In genomic region chr17:80924807-80925610, GRCh38 we compare ENCODE assay signal across 23 cellular contexts.
DNase-seq lines count a peak whose midpoint lies in the region; ATAC-seq and TF ChIP-seq lines count a peak whose summit lies in the region.
"Had no signal": no experiment of that assay in that cellular context is flagged by ENCODE, and none has a peak within 500 bp of the region (broad histone marks: within the 10 kb centered on the region; RNA-seq: fewer than 3 reads in every experiment).

No MANE protein-coding gene starts in this region.

- H3K4me3 ChIP-seq in smooth muscle cell = no peak overlapping the region
- H3K4me3 ChIP-seq: GM23338, PC-9 had no signal

- no peaks in the 10 kb centered on the region for H3K9me3 ChIP-seq in smooth muscle cell (replicated peaks; ENCODE audit: low read depth)

- DNase-seq in endothelial cell (ENCODE audit: low spot score) = no peak
- peak; percentile 58 for DNase-seq in posterior vena cava (ENCODE audit: low spot score)
- DNase-seq in smooth muscle cell (lab: John Stamatoyannopoulos, UW; ENCODE audit: unreplicated experiment) = no peak
- no peak for DNase-seq in activated CD4-positive, alpha-beta T cell treated with anti-CD3 and anti-CD28 coated beads for 4 hours
- DNase-seq: CD4-positive, CD25-positive, alpha-beta regulatory T cell; H9; HFFc6; MV-4-11; NCI-H1105; NCI-H146; NCI-H1930; NCI-H2107; NCI-H446; NCI-H524 treated with DMSO at 0.1 percent for 48 hours; NCI-H82; PC-9; RPMI8226; SHP77 had no signal

- no peaks in the 10 kb centered on the region for H3K79me2 ChIP-seq in smooth muscle cell (ENCODE audit: low read depth)

- H3K27ac Mint-ChIP-seq in activated T-helper 17 cell treated with anti-CD3 and anti-CD28 coated beads, Interleukin-2, amount 50 U/mL, for 72 hours = peak overlapping the region; percentile 75
- H3K27ac Mint-ChIP-seq in endothelial cell (ENCODE audit: unreplicated experiment) = no peak overlapping the region
- H3K27ac Mint-ChIP-seq: CD4-positive, CD25-positive, alpha-beta regulatory T cell; GM23338; H9; HFFc6 had no signal

- H3K4me3 Mint-ChIP-seq in activated T-helper 17 cell treated with anti-CD3 and anti-CD28 coated beads, Interleukin-2, amount 50 U/mL, for 72 hours = no peak overlapping the region
- peak overlapping the region; percentile 62 for H3K4me3 Mint-ChIP-seq in endothelial cell (ENCODE audit: unreplicated experiment)
- H3K4me3 Mint-ChIP-seq: CD4-positive, CD25-positive, alpha-beta regulatory T cell; GM23338; H9; HFFc6 had no signal

- intact Hi-C loops in posterior vena cava (cut with DNase I) = no loop called here

- no peak overlapping the region for H3K9ac ChIP-seq in smooth muscle cell (ENCODE audit: low read depth)

- H3K27me3 Mint-ChIP-seq in activated T-helper 17 cell treated with anti-CD3 and anti-CD28 coated beads, Interleukin-2, amount 50 U/mL, for 72 hours = no peaks in the 10 kb centered on the region
- peaks cover 5% of the 10 kb centered on the region for H3K27me3 Mint-ChIP-seq in endothelial cell (ENCODE audit: unreplicated experiment)
- H3K27me3 Mint-ChIP-seq: CD4-positive, CD25-positive, alpha-beta regulatory T cell had no signal

- no peak for ATAC-seq in activated T-helper 17 cell treated with anti-CD3 and anti-CD28 coated beads, Interleukin-2, amount 50 U/mL, for 72 hours (replicated peaks)
- ATAC-seq in GM18861 (IDR thresholded peaks at IDR 0.05; ENCODE audit: unreplicated experiment) (no peak), GM19397 (IDR thresholded peaks at IDR 0.05; ENCODE audit: unreplicated experiment) (no peak)
- ATAC-seq: GM23338, HepG2 had no signal

- H3F3A ChIP-seq in smooth muscle cell (ENCODE audit: low read depth) = no peaks in the 10 kb centered on the region

- no peak overlapping the region for H3K27ac ChIP-seq in smooth muscle cell (ENCODE audit: low read depth)
- H3K27ac ChIP-seq: PC-9 had no signal

- H2AFZ ChIP-seq in smooth muscle cell (ENCODE audit: low read depth) = no peak overlapping the region
- H2AFZ ChIP-seq: GM23338, PC-9 had no signal

- peaks cover 7% of the 10 kb centered on the region for H3K4me1 ChIP-seq in smooth muscle cell (ENCODE audit: low read depth)

- H3K36me3 ChIP-seq in smooth muscle cell (ENCODE audit: low read depth) = no peaks in the 10 kb centered on the region

- H3K9me3 Mint-ChIP-seq in activated T-helper 17 cell treated with anti-CD3 and anti-CD28 coated beads, Interleukin-2, amount 50 U/mL, for 72 hours = no peaks in the 10 kb centered on the region
- H3K9me3 Mint-ChIP-seq in endothelial cell (ENCODE audit: unreplicated experiment) = no peaks in the 10 kb centered on the region
- H3K9me3 Mint-ChIP-seq: CD4-positive, CD25-positive, alpha-beta regulatory T cell; GM23338; H9 had no signal

- H3K4me1 Mint-ChIP-seq in activated T-helper 17 cell treated with anti-CD3 and anti-CD28 coated beads, Interleukin-2, amount 50 U/mL, for 72 hours = peaks cover 8% of the 10 kb centered on the region
- peaks cover 26% of the 10 kb centered on the region for H3K4me1 Mint-ChIP-seq in endothelial cell (ENCODE audit: unreplicated experiment)

- H3K27me3 ChIP-seq in smooth muscle cell (ENCODE audit: low read depth) = no peaks in the 10 kb centered on the region

- H3K4me2 ChIP-seq in smooth muscle cell = no peak overlapping the region
- H3K4me2 ChIP-seq: GM23338, PC-9 had no signal

- H4K20me1 ChIP-seq in smooth muscle cell (ENCODE audit: low read depth) = no peaks in the 10 kb centered on the region

- 95% methylated on average over 38 of the region's 38 CpGs for WGBS in smooth muscle cell (ENCODE audit: low lambda C conversion rate)

- TF ChIP-seq CTCF in endothelial cell (IDR thresholded peaks at IDR 0.05; ENCODE audit: unreplicated experiment) = no peak
- no peak for TF ChIP-seq CTCF in smooth muscle cell (IDR thresholded peaks at IDR 0.05; ENCODE audit: borderline replicate concordance, insufficient read depth, poor library complexity, severe bottlenecking)

- peaks cover 100% of the 10 kb centered on the region for H3K36me3 Mint-ChIP-seq in activated T-helper 17 cell treated with anti-CD3 and anti-CD28 coated beads, Interleukin-2, amount 50 U/mL, for 72 hours (ENCODE audit: low read depth)
- peaks cover 26% of the 10 kb centered on the region for H3K36me3 Mint-ChIP-seq in endothelial cell (ENCODE audit: low read depth, unreplicated experiment)
